20 cellular contexts compared by ENCODE assay signal in genomic region chrY:19549671-19550466, GRCh38.
"Had no signal": no experiment of that assay in that cellular context is flagged by ENCODE, and none has a peak within 500 bp of the region (broad histone marks: within the 10 kb centered on the region; RNA-seq: fewer than 3 reads in every experiment).

No MANE protein-coding gene starts in this region.

- H3K27me3 Mint-ChIP-seq: activated T-cell treated with anti-CD3 and anti-CD28 coated beads, Interleukin-2, amount 50 U/mL, for 24 hours; activated T-helper 17 cell treated with anti-CD3 and anti-CD28 coated beads, Interleukin-2, amount 50 U/mL, for 72 hours; stimulated activated naive B cell treated with anti-CD40 and anti-IgM and Interleukin-4, amounts not matched to agents 10 μg/mL and 1 μg/mL and 100 μg/mL, for 72 hours had no signal

- H3K27ac ChIP-seq: body of pancreas, cardiac muscle cell, epithelial cell of prostate, heart left ventricle, sigmoid colon, upper lobe of left lung had no signal

- H3K4me3 ChIP-seq: body of pancreas, cardiac muscle cell, heart left ventricle, lung, sigmoid colon, smooth muscle cell, upper lobe of left lung had no signal

- ATAC-seq: activated T-helper 17 cell treated with anti-CD3 and anti-CD28 coated beads, Interleukin-2, amount 50 U/mL, for 72 hours; body of pancreas; heart left ventricle; naive thymus-derived CD4-positive, alpha-beta T cell; stimulated activated naive B cell treated with anti-CD40 and anti-IgM and Interleukin-4, amounts not matched to agents 10 μg/mL and 1 μg/mL and 100 μg/mL, for 72 hours; T-helper 17 cell had no signal

- H3K4me1 ChIP-seq: body of pancreas, heart left ventricle, sigmoid colon, upper lobe of left lung had no signal

- H3K9me3 Mint-ChIP-seq: activated CD4-positive, alpha-beta T cell treated with anti-CD3 and anti-CD28 coated beads, Interleukin-2, amount 10 ng/mL, durations not matched to agents 24 days and 14 days; activated T-cell treated with anti-CD3 and anti-CD28 coated beads, Interleukin-2, amount 50 U/mL, for 24 hours; activated T-helper 17 cell treated with anti-CD3 and anti-CD28 coated beads, Interleukin-2, amount 50 U/mL, for 72 hours; naive thymus-derived CD4-positive, alpha-beta T cell; stimulated activated naive B cell treated with anti-CD40 and anti-IgM and Interleukin-4, amounts not matched to agents 10 μg/mL and 1 μg/mL and 100 μg/mL, for 72 hours had no signal

- H3K36me3 ChIP-seq: cardiac muscle cell, heart left ventricle, sigmoid colon, upper lobe of left lung had no signal

- H3K9me3 ChIP-seq: body of pancreas, heart left ventricle, sigmoid colon, upper lobe of left lung had no signal

- H3K36me3 Mint-ChIP-seq: naive thymus-derived CD4-positive, alpha-beta T cell had no signal

- H3K4me1 Mint-ChIP-seq: activated CD4-positive, alpha-beta T cell treated with anti-CD3 and anti-CD28 coated beads, Interleukin-2, amount 10 ng/mL, durations not matched to agents 24 days and 14 days; activated T-helper 17 cell treated with anti-CD3 and anti-CD28 coated beads, Interleukin-2, amount 50 U/mL, for 72 hours; stimulated activated naive B cell treated with anti-CD40 and anti-IgM and Interleukin-4, amounts not matched to agents 10 μg/mL and 1 μg/mL and 100 μg/mL, for 72 hours; T-helper 17 cell had no signal

- H3K27ac Mint-ChIP-seq: activated CD4-positive, alpha-beta T cell treated with anti-CD3 and anti-CD28 coated beads, Interleukin-2, amount 10 ng/mL, durations not matched to agents 24 days and 14 days; activated T-cell treated with anti-CD3 and anti-CD28 coated beads, Interleukin-2, amount 50 U/mL, for 24 hours; activated T-helper 17 cell treated with anti-CD3 and anti-CD28 coated beads, Interleukin-2, amount 50 U/mL, for 72 hours; naive thymus-derived CD4-positive, alpha-beta T cell; stimulated activated naive B cell treated with anti-CD40 and anti-IgM and Interleukin-4, amounts not matched to agents 10 μg/mL and 1 μg/mL and 100 μg/mL, for 72 hours; T-helper 17 cell had no signal

- H3K27me3 ChIP-seq: body of pancreas, cardiac muscle cell, sigmoid colon, upper lobe of left lung had no signal

- H3K4me2 ChIP-seq: smooth muscle cell had no signal

- DNase-seq: activated CD4-positive, alpha-beta T cell treated with anti-CD3 and anti-CD28 coated beads, Interleukin-2, amount 10 ng/mL, durations not matched to agents 24 days and 14 days; activated naive CD4-positive, alpha-beta T cell; activated T-cell treated with anti-CD3 and anti-CD28 coated beads, Interleukin-2, amount 50 U/mL, for 24 hours; anterior cingulate cortex; body of pancreas; cortex of kidney; heart left ventricle; kidney; sigmoid colon; stimulated activated CD4-positive, alpha-beta T cell treated with anti-CD3 and anti-CD28 coated beads, Interleukin-2, amount 100 ng/mL, for 48 hours; stimulated activated CD8-positive, alpha-beta memory T cell treated with anti-CD3 and anti-CD28 coated beads, Interleukin-4, amount 100 ng/mL, for 48 hours; stimulated activated naive B cell treated with anti-CD40 and anti-IgM and Interleukin-4, amounts not matched to agents 10 μg/mL and 1 μg/mL and 100 μg/mL, for 72 hours; T-helper 17 cell; upper lobe of left lung had no signal

- H3K4me3 Mint-ChIP-seq: activated CD4-positive, alpha-beta T cell treated with anti-CD3 and anti-CD28 coated beads, Interleukin-2, amount 10 ng/mL, durations not matched to agents 24 days and 14 days; activated T-cell treated with anti-CD3 and anti-CD28 coated beads, Interleukin-2, amount 50 U/mL, for 24 hours; activated T-helper 17 cell treated with anti-CD3 and anti-CD28 coated beads, Interleukin-2, amount 50 U/mL, for 72 hours; stimulated activated naive B cell treated with anti-CD40 and anti-IgM and Interleukin-4, amounts not matched to agents 10 μg/mL and 1 μg/mL and 100 μg/mL, for 72 hours; T-helper 17 cell had no signal
